ENCODE assay signal across 14 cellular contexts in genomic region chr3:73786346-73786807, GRCh38.
DNase-seq lines count a peak whose midpoint lies in the region; FAIRE-seq and TF ChIP-seq lines count a peak whose summit lies in the region.
"Had no signal": no experiment of that assay in that cellular context is flagged by ENCODE, and none has a peak within 500 bp of the region (broad histone marks: within the 10 kb centered on the region; RNA-seq: fewer than 3 reads in every experiment).

No MANE protein-coding gene starts in this region.

- H3K4me3 ChIP-seq in bronchial epithelial cell (ENCODE audit: low read depth, low read length) (no peak overlapping the region), kidney epithelial cell (ENCODE audit: low read depth, low read length) (no peak overlapping the region)
- H3K4me3 ChIP-seq: BLaER1 treated with 17β-estradiol and CSF1 and Interleukin-3, amounts not matched to agents 10 nM and 100 nM; SK-N-MC; skin epidermis had no signal

- in situ Hi-C loops in ACHN (cut with HindIII; ENCODE audit: low pct_ligation_motif_present, low pct_unique_long_range_greater_than_20kb, low sequenced_read_pairs) = no loop called here

- FAIRE-seq in bronchial epithelial cell (lab: Jason Lieb, UNC) = no peak
- FAIRE-seq: colon had no signal

- no peak for TF ChIP-seq CTCF in bronchial epithelial cell (IDR thresholded peaks at IDR 0.05; ENCODE audit: insufficient read depth, low read length, severe bottlenecking)
- TF ChIP-seq CTCF in kidney epithelial cell (IDR thresholded peaks at IDR 0.05; ENCODE audit: insufficient read depth, low read length, poor library complexity, severe bottlenecking) = no peak
- TF ChIP-seq CTCF in GM10266 (IDR thresholded peaks at IDR 0.05; ENCODE audit: control insufficient read depth, insufficient read depth, low read depth, missing control alignments) = no peak

- DNase-seq in ACHN (peak; percentile 73), M059J (ENCODE audit: low read depth) (peak; percentile 85), bronchial epithelial cell (ENCODE audit: low read depth) (peak; percentile 94), kidney epithelial cell (ENCODE audit: low read depth) (peak; percentile 88), GM10266 (ENCODE audit: extremely low spot score) (no peak), HuH-7.5 (ENCODE audit: low spot score) (no peak), OCI-M1 (lab: John Stamatoyannopoulos, UW) (no peak), OCI-M2 (lab: John Stamatoyannopoulos, UW; ENCODE audit: unreplicated experiment) (no peak)
- DNase-seq: NCI-H1092 treated with DMSO at 0.1 percent for 48 hours; stimulated activated naive B cell treated with anti-CD40 and anti-IgM and Interleukin-4, amounts not matched to agents 10 μg/mL and 1 μg/mL and 100 μg/mL, for 72 hours had no signal

- H3K36me3 ChIP-seq in bronchial epithelial cell (ENCODE audit: control insufficient read depth, insufficient read depth, low read length) (no peaks in the 10 kb centered on the region), kidney epithelial cell (ENCODE audit: control insufficient read depth, insufficient read depth, low read length) (no peaks in the 10 kb centered on the region)
- H3K36me3 ChIP-seq: BLaER1 treated with 17β-estradiol and CSF1 and Interleukin-3, amounts not matched to agents 10 nM and 100 nM had no signal

- no peaks in the 10 kb centered on the region for H3K27me3 ChIP-seq in bronchial epithelial cell (ENCODE audit: control insufficient read depth, insufficient read depth, low read length)
- H3K27me3 ChIP-seq in kidney epithelial cell (ENCODE audit: control insufficient read depth, insufficient read depth, low read length) = no peaks in the 10 kb centered on the region
- H3K27me3 ChIP-seq: BLaER1 treated with 17β-estradiol and CSF1 and Interleukin-3, amounts not matched to agents 10 nM and 100 nM had no signal

Comparison
In these comparisons a context has a peak if more than half of its experiments do, and no peak if none do; other contexts are left out.
1. DNase-seq: peak in ACHN (single experiment), M059J (single experiment), bronchial epithelial cell (single experiment) and kidney epithelial cell (single experiment); none in GM10266 (single experiment), HuH-7.5 (single experiment), OCI-M1 (single experiment) and OCI-M2 (single experiment).